In genomic region chr20:56467969-56468316, GRCh38 we compare ENCODE assay signal across 8 cellular contexts. TPM values are rescaled to one million over a fixed set of nuclear protein-coding genes. Genes with fewer than 3 reads are reported as not detected.
DNase-seq lines count a peak whose midpoint lies in the region; ATAC-seq and TF ChIP-seq lines count a peak whose summit lies in the region.

No MANE protein-coding gene starts in this region.

- intact Hi-C loops in CD4-positive, alpha-beta memory T cell (cut with micrococcal nuclease): loop anchor here (1.0 to 5.0 kb wide), 4 partner anchors 56 to 884 kb away; partner anchors contain the start of genes AURKA, CASS4, CSTF1 and RAE1

- H3K9me3 Mint-ChIP-seq in CD4-positive, alpha-beta memory T cell: peaks cover 0 to 3% (median 0%) of the 10 kb centered on the region in 8 donors
- H3K9me3 Mint-ChIP-seq in chondrocyte (ENCODE audit: low read depth) (no peaks in the 10 kb centered on the region), nephron (no peaks in the 10 kb centered on the region)

- DNase-seq in CD4-positive, alpha-beta memory T cell: no peak
- DNase-seq in chondrocyte (ENCODE audit: low spot score): no peak
- DNase-seq in effector CD8-positive, alpha-beta T cell (lab: John Stamatoyannopoulos, UW): no peak
- no peak for DNase-seq in activated CD4-positive, alpha-beta T cell treated with anti-CD3 and anti-CD28 coated beads for 48 hours
- DNase-seq in activated effector memory CD4-positive, alpha-beta T cell treated with Interleukin-2 at 50 U/mL for 16 hours: no peak

- H3K27ac ChIP-seq in CD4-positive, alpha-beta memory T cell (ENCODE audit: low read depth, low read length): peak overlapping the region; percentile 87
- no peak overlapping the region for H3K27ac ChIP-seq in HUES64 (ENCODE audit: low read depth, low read length)

- TF ChIP-seq CTCF in chondrocyte (IDR thresholded peaks at IDR 0.05): no peak
- no peak for TF ChIP-seq CTCF in nephron (IDR thresholded peaks at IDR 0.05; ENCODE audit: unreplicated experiment in 3 of 3)

- H3K36me3 ChIP-seq in CD4-positive, alpha-beta memory T cell (ENCODE audit: insufficient read depth, low read length): peaks cover 3% of the 10 kb centered on the region
- H3K36me3 ChIP-seq in HUES64 (ENCODE audit: insufficient read depth, low read length): peaks cover 5% of the 10 kb centered on the region

- peaks cover 48% of the 10 kb centered on the region for H3K4me1 ChIP-seq in CD4-positive, alpha-beta memory T cell (ENCODE audit: insufficient read depth, low read length)
- H3K4me1 ChIP-seq in HUES64 (ENCODE audit: insufficient read depth, low read length): peaks cover 10% of the 10 kb centered on the region; the same call in 1 of the 2 replicates

- no peak for ATAC-seq in HG03457 (IDR thresholded peaks at IDR 0.05; ENCODE audit: unreplicated experiment)

- peaks cover 24 to 60% (median 40%) of the 10 kb centered on the region in 4 donors for H3K4me1 Mint-ChIP-seq in CD4-positive, alpha-beta memory T cell
- H3K4me1 Mint-ChIP-seq in chondrocyte (ENCODE audit: low read depth): peaks cover 23% of the 10 kb centered on the region
- peaks cover 21% of the 10 kb centered on the region for H3K4me1 Mint-ChIP-seq in nephron

- peak overlapping the region; percentile 71 for H3K9ac ChIP-seq in HUES64 (ENCODE audit: low read depth, low read length)

- H3K9me3 ChIP-seq in CD4-positive, alpha-beta memory T cell (ENCODE audit: control insufficient read depth in 1 of 2, low read length in 2 of 2): no peaks in the 10 kb centered on the region
- no peaks in the 10 kb centered on the region for H3K9me3 ChIP-seq in HUES64 (ENCODE audit: insufficient read depth, low read depth, low read length)

- POLR2A ChIA-PET in CD4-positive, alpha-beta memory T cell (lab: Charles Lee; ENCODE audit: partially characterized antibody): interaction anchor here (1.0 to 3.5 kb wide), 7 partner anchors 28 to 109 kb away, joined by 3 to 44 read pairs (median 10); partner anchors contain the start of genes AURKA, CASS4, CSTF1 and FAM210B

- peak overlapping the region; percentile 98 to 100 (median 100) for H3K27ac Mint-ChIP-seq in CD4-positive, alpha-beta memory T cell
- peak overlapping the region; percentile 99 for H3K27ac Mint-ChIP-seq in chondrocyte (ENCODE audit: unreplicated experiment)
- H3K27ac Mint-ChIP-seq in nephron: peak overlapping the region; percentile 89 to 96 (median 92)

- CTCF ChIA-PET in CD4-positive, alpha-beta memory T cell (lab: Charles Lee; ENCODE audit: partially characterized antibody): interaction anchor here (0.6 to 1.7 kb wide), 3 partner anchors 70 to 93 kb away, joined by 4 to 5 read pairs (median 5); partner anchors contain the start of genes AURKA and CSTF1

- no peaks in the 10 kb centered on the region for H3K27me3 ChIP-seq in CD4-positive, alpha-beta memory T cell (ENCODE audit: insufficient read depth, low read length)
- no peaks in the 10 kb centered on the region; the same call in 1 of the 2 replicates for H3K27me3 ChIP-seq in HUES64 (ENCODE audit: insufficient read depth, low read length)

- peaks cover 10 to 19% of the 10 kb centered on the region in 2 donors for H3K36me3 Mint-ChIP-seq in CD4-positive, alpha-beta memory T cell
- no peaks in the 10 kb centered on the region for H3K36me3 Mint-ChIP-seq in chondrocyte (ENCODE audit: low read depth)
- H3K36me3 Mint-ChIP-seq in nephron (ENCODE audit: low read depth): peaks cover 4% of the 10 kb centered on the region

- peak overlapping the region; percentile 98 to 100 (median 100) for H3K4me3 Mint-ChIP-seq in CD4-positive, alpha-beta memory T cell
- peak overlapping the region; percentile 97 for H3K4me3 Mint-ChIP-seq in chondrocyte (ENCODE audit: unreplicated experiment)
- H3K4me3 Mint-ChIP-seq in nephron: peak overlapping the region; percentile 99

- peak overlapping the region; percentile 70 to 99 for H3K4me3 ChIP-seq in CD4-positive, alpha-beta memory T cell (ENCODE audit: low read length in 2 of 2)
- H3K4me3 ChIP-seq in HUES64 (ENCODE audit: low read length): peak overlapping the region; percentile 98

- H3K27me3 Mint-ChIP-seq in CD4-positive, alpha-beta memory T cell: no peaks in the 10 kb centered on the region
- no peaks in the 10 kb centered on the region for H3K27me3 Mint-ChIP-seq in chondrocyte (ENCODE audit: low read depth)
- H3K27me3 Mint-ChIP-seq in nephron (ENCODE audit: low read depth): no peaks in the 10 kb centered on the region

- WGBS in HUES64: 7% methylated on average over 6 of the region's 7 CpGs

RNA-seq across cellular contexts. Expression of gene RTF2, which starts 0.5 kb away (rescaled TPM):
- 10 to 100 TPM; 66.0 to 67.0 TPM for total RNA-seq in CD4-positive, alpha-beta memory T cell
- polyA plus RNA-seq in CD4-positive, alpha-beta memory T cell: 100 to 1,000 TPM; 123 to 129 TPM
- polyA plus RNA-seq in HUES64 (2013, experiment 1 of 2): 38.8 TPM
- polyA plus RNA-seq in HUES64 (2013, experiment 2 of 2): 44.5 TPM
- 61.2 to 79.3 TPM (median 64.7 TPM) in 3 replicates for total RNA-seq in chondrocyte

RNA-seq across cellular contexts. Expression of gene CASS4, which starts 55.9 kb away (rescaled TPM):
- total RNA-seq in CD4-positive, alpha-beta memory T cell: 10 to 100 TPM; 10.8 to 10.9 TPM
- 1 to 10 TPM; 3.3 to 4.9 TPM for polyA plus RNA-seq in CD4-positive, alpha-beta memory T cell
- not detected for polyA plus RNA-seq in HUES64 (2013, experiment 1 of 2)
- polyA plus RNA-seq in HUES64 (2013, experiment 2 of 2): not detected
- total RNA-seq in chondrocyte: 0.10 to 0.39 TPM in 2 of 3 replicates, not detected in the other

RNA-seq across cellular contexts. Expression of gene FAM209A, which starts 56.6 kb away (rescaled TPM):
- total RNA-seq in CD4-positive, alpha-beta memory T cell: 1 to 10 TPM; 4.2 to 5.4 TPM
- polyA plus RNA-seq in CD4-positive, alpha-beta memory T cell: 1 to 10 TPM in 1 of 2 donors, under 1 TPM in 1; 0.30 to 1.0 TPM
- not detected for polyA plus RNA-seq in HUES64 (2013, experiment 1 of 2)
- polyA plus RNA-seq in HUES64 (2013, experiment 2 of 2): not detected
- 0.55 to 0.58 TPM in 2 of 3 replicates, not detected in the other for total RNA-seq in chondrocyte
